ENCODE assay signal across 1 cellular context in the genomic region with DNA sequence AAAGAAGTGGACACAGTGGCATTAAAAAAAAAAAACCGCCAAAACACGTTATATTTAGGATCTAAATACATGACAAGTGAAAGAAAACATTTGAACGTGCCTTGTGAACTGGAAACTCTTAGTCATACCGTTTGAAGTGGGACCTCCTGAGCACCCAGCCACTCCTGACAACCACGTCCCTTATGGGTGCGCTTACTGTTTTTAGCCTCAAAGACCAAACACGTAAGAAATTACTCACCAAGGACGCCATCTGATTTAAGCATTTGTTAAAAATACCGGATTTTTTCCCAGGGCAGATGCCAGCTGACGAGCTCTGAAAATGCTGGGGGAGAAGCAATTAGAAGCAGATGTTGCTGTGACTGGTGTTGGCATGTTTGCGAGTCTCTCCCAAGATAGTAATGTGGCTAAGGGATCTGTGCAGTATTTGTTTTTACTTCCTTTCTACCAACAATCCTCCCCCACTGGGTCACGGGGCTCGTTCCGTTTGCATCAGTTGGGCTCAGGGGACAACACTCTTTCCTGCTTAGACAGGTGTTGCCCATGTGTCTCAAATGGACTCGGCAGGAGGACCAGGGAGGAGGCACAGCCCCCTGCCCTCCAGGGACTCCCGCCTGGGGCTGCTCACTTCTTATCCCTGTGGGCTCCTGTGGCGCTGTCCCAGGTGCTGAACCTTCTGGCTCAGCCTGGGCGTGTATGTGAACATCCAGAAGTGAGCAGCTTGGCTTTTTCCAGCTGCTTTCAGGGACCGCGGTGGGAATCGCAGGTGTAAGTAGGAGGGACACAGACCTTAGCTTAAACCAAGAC.
A peak's percentile ranks its signal among the peaks of the same experiment; 100 is the strongest.
TF ChIP-seq lines count a peak whose summit lies in the region.

No MANE protein-coding gene starts in this region.

TF ChIP-seq in HepG2, 621 proteins besides CTCF, POLR2A, EP300 and RAD21 (continued from another document and continues in another):
- TF ChIP-seq, protein P1, sequence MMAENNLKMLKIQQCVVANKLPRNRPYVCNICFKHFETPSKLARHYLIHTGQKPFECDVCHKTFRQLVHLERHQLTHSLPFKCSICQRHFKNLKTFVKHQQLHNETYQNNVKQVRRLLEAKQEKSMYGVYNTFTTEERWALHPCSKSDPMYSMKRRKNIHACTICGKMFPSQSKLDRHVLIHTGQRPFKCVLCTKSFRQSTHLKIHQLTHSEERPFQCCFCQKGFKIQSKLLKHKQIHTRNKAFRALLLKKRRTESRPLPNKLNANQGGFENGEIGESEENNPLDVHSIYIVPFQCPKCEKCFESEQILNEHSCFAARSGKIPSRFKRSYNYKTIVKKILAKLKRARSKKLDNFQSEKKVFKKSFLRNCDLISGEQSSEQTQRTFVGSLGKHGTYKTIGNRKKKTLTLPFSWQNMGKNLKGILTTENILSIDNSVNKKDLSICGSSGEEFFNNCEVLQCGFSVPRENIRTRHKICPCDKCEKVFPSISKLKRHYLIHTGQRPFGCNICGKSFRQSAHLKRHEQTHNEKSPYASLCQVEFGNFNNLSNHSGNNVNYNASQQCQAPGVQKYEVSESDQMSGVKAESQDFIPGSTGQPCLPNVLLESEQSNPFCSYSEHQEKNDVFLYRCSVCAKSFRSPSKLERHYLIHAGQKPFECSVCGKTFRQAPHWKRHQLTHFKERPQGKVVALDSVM (CRISPR knock-in tag; IDR thresholded peaks at IDR 0.05) = no peak
- no peak for TF ChIP-seq ZNF616 (CRISPR knock-in tag; IDR thresholded peaks at IDR 0.05; ENCODE audit: low read depth)
- peak in 1 of 2 experiments; percentile 71; a peak in 1 of 4 replicates for TF ChIP-seq KLF16 (CRISPR knock-in tag; IDR thresholded peaks at IDR 0.05)
- no peak for TF ChIP-seq GATAD1 (CRISPR knock-in tag; IDR thresholded peaks at IDR 0.05)
- TF ChIP-seq, protein P2, sequence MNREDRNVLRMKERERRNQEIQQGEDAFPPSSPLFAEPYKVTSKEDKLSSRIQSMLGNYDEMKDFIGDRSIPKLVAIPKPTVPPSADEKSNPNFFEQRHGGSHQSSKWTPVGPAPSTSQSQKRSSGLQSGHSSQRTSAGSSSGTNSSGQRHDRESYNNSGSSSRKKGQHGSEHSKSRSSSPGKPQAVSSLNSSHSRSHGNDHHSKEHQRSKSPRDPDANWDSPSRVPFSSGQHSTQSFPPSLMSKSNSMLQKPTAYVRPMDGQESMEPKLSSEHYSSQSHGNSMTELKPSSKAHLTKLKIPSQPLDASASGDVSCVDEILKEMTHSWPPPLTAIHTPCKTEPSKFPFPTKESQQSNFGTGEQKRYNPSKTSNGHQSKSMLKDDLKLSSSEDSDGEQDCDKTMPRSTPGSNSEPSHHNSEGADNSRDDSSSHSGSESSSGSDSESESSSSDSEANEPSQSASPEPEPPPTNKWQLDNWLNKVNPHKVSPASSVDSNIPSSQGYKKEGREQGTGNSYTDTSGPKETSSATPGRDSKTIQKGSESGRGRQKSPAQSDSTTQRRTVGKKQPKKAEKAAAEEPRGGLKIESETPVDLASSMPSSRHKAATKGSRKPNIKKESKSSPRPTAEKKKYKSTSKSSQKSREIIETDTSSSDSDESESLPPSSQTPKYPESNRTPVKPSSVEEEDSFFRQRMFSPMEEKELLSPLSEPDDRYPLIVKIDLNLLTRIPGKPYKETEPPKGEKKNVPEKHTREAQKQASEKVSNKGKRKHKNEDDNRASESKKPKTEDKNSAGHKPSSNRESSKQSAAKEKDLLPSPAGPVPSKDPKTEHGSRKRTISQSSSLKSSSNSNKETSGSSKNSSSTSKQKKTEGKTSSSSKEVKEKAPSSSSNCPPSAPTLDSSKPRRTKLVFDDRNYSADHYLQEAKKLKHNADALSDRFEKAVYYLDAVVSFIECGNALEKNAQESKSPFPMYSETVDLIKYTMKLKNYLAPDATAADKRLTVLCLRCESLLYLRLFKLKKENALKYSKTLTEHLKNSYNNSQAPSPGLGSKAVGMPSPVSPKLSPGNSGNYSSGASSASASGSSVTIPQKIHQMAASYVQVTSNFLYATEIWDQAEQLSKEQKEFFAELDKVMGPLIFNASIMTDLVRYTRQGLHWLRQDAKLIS (CRISPR knock-in tag; IDR thresholded peaks at IDR 0.05) = no peak
- no peak for TF ChIP-seq RFXANK (CRISPR knock-in tag; IDR thresholded peaks at IDR 0.05)
- peak; percentile 27; the same call in 1 of the 2 replicates for TF ChIP-seq BCL6 (CRISPR knock-in tag; IDR thresholded peaks at IDR 0.05)
- no peak for TF ChIP-seq ZNF101 (CRISPR knock-in tag; IDR thresholded peaks at IDR 0.05; ENCODE audit: borderline replicate concordance, low read depth)
- TF ChIP-seq MAFG (CRISPR knock-in tag; IDR thresholded peaks at IDR 0.05) = no peak
- TF ChIP-seq, protein P3, sequence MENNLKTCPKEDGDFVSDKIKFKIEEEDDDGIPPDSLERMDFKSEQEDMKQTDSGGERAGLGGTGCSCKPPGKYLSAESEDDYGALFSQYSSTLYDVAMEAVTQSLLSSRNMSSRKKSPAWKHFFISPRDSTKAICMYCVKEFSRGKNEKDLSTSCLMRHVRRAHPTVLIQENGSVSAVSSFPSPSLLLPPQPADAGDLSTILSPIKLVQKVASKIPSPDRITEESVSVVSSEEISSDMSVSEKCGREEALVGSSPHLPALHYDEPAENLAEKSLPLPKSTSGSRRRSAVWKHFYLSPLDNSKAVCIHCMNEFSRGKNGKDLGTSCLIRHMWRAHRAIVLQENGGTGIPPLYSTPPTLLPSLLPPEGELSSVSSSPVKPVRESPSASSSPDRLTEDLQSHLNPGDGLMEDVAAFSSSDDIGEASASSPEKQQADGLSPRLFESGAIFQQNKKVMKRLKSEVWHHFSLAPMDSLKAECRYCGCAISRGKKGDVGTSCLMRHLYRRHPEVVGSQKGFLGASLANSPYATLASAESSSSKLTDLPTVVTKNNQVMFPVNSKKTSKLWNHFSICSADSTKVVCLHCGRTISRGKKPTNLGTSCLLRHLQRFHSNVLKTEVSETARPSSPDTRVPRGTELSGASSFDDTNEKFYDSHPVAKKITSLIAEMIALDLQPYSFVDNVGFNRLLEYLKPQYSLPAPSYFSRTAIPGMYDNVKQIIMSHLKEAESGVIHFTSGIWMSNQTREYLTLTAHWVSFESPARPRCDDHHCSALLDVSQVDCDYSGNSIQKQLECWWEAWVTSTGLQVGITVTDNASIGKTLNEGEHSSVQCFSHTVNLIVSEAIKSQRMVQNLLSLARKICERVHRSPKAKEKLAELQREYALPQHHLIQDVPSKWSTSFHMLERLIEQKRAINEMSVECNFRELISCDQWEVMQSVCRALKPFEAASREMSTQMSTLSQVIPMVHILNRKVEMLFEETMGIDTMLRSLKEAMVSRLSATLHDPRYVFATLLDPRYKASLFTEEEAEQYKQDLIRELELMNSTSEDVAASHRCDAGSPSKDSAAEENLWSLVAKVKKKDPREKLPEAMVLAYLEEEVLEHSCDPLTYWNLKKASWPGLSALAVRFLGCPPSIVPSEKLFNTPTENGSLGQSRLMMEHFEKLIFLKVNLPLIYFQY (CRISPR knock-in tag; IDR thresholded peaks at IDR 0.05; ENCODE audit: borderline replicate concordance) = peak; percentile 66; the same call in 1 of the 2 replicates
- no peak for TF ChIP-seq HIVEP1 (CRISPR knock-in tag; IDR thresholded peaks at IDR 0.05)
- TF ChIP-seq KAT7 (CRISPR knock-in tag; IDR thresholded peaks at IDR 0.05; ENCODE audit: borderline replicate concordance) = no peak
- TF ChIP-seq, protein P4, sequence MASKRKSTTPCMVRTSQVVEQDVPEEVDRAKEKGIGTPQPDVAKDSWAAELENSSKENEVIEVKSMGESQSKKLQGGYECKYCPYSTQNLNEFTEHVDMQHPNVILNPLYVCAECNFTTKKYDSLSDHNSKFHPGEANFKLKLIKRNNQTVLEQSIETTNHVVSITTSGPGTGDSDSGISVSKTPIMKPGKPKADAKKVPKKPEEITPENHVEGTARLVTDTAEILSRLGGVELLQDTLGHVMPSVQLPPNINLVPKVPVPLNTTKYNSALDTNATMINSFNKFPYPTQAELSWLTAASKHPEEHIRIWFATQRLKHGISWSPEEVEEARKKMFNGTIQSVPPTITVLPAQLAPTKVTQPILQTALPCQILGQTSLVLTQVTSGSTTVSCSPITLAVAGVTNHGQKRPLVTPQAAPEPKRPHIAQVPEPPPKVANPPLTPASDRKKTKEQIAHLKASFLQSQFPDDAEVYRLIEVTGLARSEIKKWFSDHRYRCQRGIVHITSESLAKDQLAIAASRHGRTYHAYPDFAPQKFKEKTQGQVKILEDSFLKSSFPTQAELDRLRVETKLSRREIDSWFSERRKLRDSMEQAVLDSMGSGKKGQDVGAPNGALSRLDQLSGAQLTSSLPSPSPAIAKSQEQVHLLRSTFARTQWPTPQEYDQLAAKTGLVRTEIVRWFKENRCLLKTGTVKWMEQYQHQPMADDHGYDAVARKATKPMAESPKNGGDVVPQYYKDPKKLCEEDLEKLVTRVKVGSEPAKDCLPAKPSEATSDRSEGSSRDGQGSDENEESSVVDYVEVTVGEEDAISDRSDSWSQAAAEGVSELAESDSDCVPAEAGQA (IDR thresholded peaks at IDR 0.05; ENCODE audit: low read depth) = no peak
- TF ChIP-seq, protein P4 (CRISPR knock-in tag; IDR thresholded peaks at IDR 0.05; ENCODE audit: borderline replicate concordance) = peak; percentile 57; the same call in 1 of the 2 replicates
- no peak for TF ChIP-seq CBX1 (IDR thresholded peaks at IDR 0.05; ENCODE audit: low read depth)
- no peak for TF ChIP-seq MTA1 (CRISPR knock-in tag; IDR thresholded peaks at IDR 0.05; ENCODE audit: borderline replicate concordance)
- no peak for TF ChIP-seq CENPT (CRISPR knock-in tag; IDR thresholded peaks at IDR 0.05; ENCODE audit: low read depth)
- peak; percentile 36; the same call in 1 of the 2 replicates for TF ChIP-seq FOXA3 (CRISPR knock-in tag; IDR thresholded peaks at IDR 0.05)
- TF ChIP-seq, protein P5, sequence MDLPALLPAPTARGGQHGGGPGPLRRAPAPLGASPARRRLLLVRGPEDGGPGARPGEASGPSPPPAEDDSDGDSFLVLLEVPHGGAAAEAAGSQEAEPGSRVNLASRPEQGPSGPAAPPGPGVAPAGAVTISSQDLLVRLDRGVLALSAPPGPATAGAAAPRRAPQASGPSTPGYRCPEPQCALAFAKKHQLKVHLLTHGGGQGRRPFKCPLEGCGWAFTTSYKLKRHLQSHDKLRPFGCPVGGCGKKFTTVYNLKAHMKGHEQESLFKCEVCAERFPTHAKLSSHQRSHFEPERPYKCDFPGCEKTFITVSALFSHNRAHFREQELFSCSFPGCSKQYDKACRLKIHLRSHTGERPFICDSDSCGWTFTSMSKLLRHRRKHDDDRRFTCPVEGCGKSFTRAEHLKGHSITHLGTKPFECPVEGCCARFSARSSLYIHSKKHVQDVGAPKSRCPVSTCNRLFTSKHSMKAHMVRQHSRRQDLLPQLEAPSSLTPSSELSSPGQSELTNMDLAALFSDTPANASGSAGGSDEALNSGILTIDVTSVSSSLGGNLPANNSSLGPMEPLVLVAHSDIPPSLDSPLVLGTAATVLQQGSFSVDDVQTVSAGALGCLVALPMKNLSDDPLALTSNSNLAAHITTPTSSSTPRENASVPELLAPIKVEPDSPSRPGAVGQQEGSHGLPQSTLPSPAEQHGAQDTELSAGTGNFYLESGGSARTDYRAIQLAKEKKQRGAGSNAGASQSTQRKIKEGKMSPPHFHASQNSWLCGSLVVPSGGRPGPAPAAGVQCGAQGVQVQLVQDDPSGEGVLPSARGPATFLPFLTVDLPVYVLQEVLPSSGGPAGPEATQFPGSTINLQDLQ (CRISPR knock-in tag; IDR thresholded peaks at IDR 0.05) = no peak
- TF ChIP-seq NONO (IDR thresholded peaks at IDR 0.05) = no peak
- TF ChIP-seq NONO (CRISPR knock-in tag; conservative IDR thresholded peaks at IDR 0.05) = no peak
- TF ChIP-seq TEAD3 (CRISPR knock-in tag; optimal IDR thresholded peaks at IDR 0.05; ENCODE audit: borderline replicate concordance) = peak; percentile 17
- TF ChIP-seq MLLT10 (CRISPR knock-in tag; IDR thresholded peaks at IDR 0.05) = no peak
- no peak for TF ChIP-seq ATRX (CRISPR knock-in tag; IDR thresholded peaks at IDR 0.05; ENCODE audit: borderline replicate concordance)
- no peak for TF ChIP-seq MAFF (IDR thresholded peaks at IDR 0.05; ENCODE audit: low read depth, low read length)
- TF ChIP-seq, protein P6, sequence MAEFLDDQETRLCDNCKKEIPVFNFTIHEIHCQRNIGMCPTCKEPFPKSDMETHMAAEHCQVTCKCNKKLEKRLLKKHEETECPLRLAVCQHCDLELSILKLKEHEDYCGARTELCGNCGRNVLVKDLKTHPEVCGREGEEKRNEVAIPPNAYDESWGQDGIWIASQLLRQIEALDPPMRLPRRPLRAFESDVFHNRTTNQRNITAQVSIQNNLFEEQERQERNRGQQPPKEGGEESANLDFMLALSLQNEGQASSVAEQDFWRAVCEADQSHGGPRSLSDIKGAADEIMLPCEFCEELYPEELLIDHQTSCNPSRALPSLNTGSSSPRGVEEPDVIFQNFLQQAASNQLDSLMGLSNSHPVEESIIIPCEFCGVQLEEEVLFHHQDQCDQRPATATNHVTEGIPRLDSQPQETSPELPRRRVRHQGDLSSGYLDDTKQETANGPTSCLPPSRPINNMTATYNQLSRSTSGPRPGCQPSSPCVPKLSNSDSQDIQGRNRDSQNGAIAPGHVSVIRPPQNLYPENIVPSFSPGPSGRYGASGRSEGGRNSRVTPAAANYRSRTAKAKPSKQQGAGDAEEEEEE (CRISPR knock-in tag; IDR thresholded peaks at IDR 0.05; ENCODE audit: borderline replicate concordance) = no peak
- peak; percentile 35; the same call in 1 of the 2 replicates for TF ChIP-seq ZNF768 (CRISPR knock-in tag; IDR thresholded peaks at IDR 0.05)
- TF ChIP-seq GFI1 (CRISPR knock-in tag; IDR thresholded peaks at IDR 0.05; ENCODE audit: borderline replicate concordance) = no peak
- TF ChIP-seq THAP11 (CRISPR knock-in tag; IDR thresholded peaks at IDR 0.05) = peak; percentile 45; the same call in 1 of the 2 replicates
